21 cellular contexts compared by ENCODE assay signal in the genomic region with DNA sequence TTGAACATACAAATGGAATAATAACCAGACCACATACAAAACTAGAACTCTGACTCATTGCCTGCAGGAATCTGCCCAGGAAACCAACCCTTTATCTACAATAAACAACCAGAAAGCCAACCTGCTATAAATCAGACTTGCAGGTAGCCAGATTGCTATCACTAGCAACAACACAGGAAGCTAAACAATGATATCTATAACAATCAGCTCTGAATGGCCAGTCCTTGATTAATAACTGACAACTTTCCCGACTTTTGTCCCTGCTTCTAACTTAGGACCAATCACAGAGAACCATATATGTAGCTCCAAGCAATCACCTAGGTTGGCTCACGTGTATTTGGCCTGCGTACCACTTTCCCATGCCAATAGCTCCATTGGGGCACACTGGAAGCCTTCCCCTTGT.
DNase-seq lines count a peak whose midpoint lies in the region; ATAC-seq and TF ChIP-seq lines count a peak whose summit lies in the region.
"Had no signal": no experiment of that assay in that cellular context is flagged by ENCODE, and none has a peak within 500 bp of the region (broad histone marks: within the 10 kb centered on the region; RNA-seq: fewer than 3 reads in every experiment).

No MANE protein-coding gene starts in this region.

- intact Hi-C loops in gastrocnemius medialis (cut with DNase I; ENCODE audit: low total_unique reads): loop anchor here (5.0 kb wide), 1 partner anchor 303 kb away; no protein-coding TSS in a partner anchor

- TF ChIP-seq CTCF in C4-2B (conservative IDR thresholded peaks at IDR 0.05) (no peak), astrocyte of the cerebellum (IDR thresholded peaks at IDR 0.05; ENCODE audit: low read depth, low read length, missing control alignments) (no peak), gastrocnemius medialis (IDR thresholded peaks at IDR 0.05 in 4 of 5, conservative IDR thresholded peaks at IDR 0.05 in 1 of 5) (no peak)

- H3K4me1 ChIP-seq in Karpas-422 (ENCODE audit: low read length) (no peaks in the 10 kb centered on the region), gastrocnemius medialis (no peaks in the 10 kb centered on the region)
- H3K4me1 ChIP-seq: thyroid gland had no signal

- no peak for ATAC-seq in gastrocnemius medialis
- ATAC-seq: activated CD4-positive, alpha-beta T cell treated with anti-CD3 and anti-CD28 coated beads for 36 hours; HepG2 had no signal

- H3K79me2 ChIP-seq in Karpas-422 (ENCODE audit: low read length): no peaks in the 10 kb centered on the region

- no peaks in the 10 kb centered on the region for H3K9me2 ChIP-seq in Karpas-422 (replicated peaks; ENCODE audit: insufficient read depth, low read length)

- H3K4me3 ChIP-seq in astrocyte of the cerebellum (ENCODE audit: low read depth, low read length): no peak overlapping the region
- H3K4me3 ChIP-seq in Karpas-422 (ENCODE audit: low read length): no peak overlapping the region
- H3K4me3 ChIP-seq in gastrocnemius medialis: no peak overlapping the region
- H3K4me3 ChIP-seq: thyroid gland had no signal

- H2AFZ ChIP-seq in Karpas-422 (ENCODE audit: low read length): no peak overlapping the region

- H3K4me2 ChIP-seq in Karpas-422 (ENCODE audit: low read depth, low read length, poor library complexity, severe bottlenecking): no peak overlapping the region

- H3K9me3 ChIP-seq in Karpas-422 (ENCODE audit: low read length) (no peaks in the 10 kb centered on the region; the same call in 1 of the 2 replicates), gastrocnemius medialis (no peaks in the 10 kb centered on the region)
- H3K9me3 ChIP-seq: thyroid gland had no signal

- H3K27ac ChIP-seq in C4-2B (peak overlapping the region; percentile 39; the same call in 1 of the 2 replicates), substantia nigra (ENCODE audit: low read depth, low read length, poor library complexity, severe bottlenecking) (no peak overlapping the region), Karpas-422 (ENCODE audit: low read length) (no peak overlapping the region), gastrocnemius medialis (no peak overlapping the region)
- H3K27ac ChIP-seq: thyroid gland had no signal

- no peaks in the 10 kb centered on the region for H4K20me1 ChIP-seq in Karpas-422 (ENCODE audit: insufficient read depth, low read depth, low read length)

- H3K36me3 ChIP-seq in Karpas-422 (ENCODE audit: insufficient read depth, low read length) (no peaks in the 10 kb centered on the region), gastrocnemius medialis (no peaks in the 10 kb centered on the region)
- H3K36me3 ChIP-seq: thyroid gland had no signal

- DNase-seq in HT-29 (ENCODE audit: low spot score): peak; percentile 18
- DNase-seq in astrocyte of the cerebellum (ENCODE audit: low read depth): peak; percentile 12
- DNase-seq in islet precursor cell: peak; percentile 47
- no peak for DNase-seq in substantia nigra (lab: John Stamatoyannopoulos, UW)
- no peak for DNase-seq in Karpas-422
- no peak for DNase-seq in NCI-H2227 (lab: John Stamatoyannopoulos, UW; ENCODE audit: unreplicated experiment)
- DNase-seq in gastrocnemius medialis: no peak
- DNase-seq: activated CD4-positive, alpha-beta T cell treated with anti-CD3 and anti-CD28 coated beads for 36 hours; activated naive CD4-positive, alpha-beta T cell treated with Interleukin-2 at 50 U/mL for 16 hours; activated T-cell treated with anti-CD3 and anti-CD28 coated beads, Interleukin-2, amount 50 U/mL, for 48 hours; CD4-positive, alpha-beta memory T cell; cerebellar nuclear complex; DND-41; erythroblast; foreskin melanocyte; kidney; stimulated activated CD4-positive, alpha-beta T cell treated with anti-CD3 and anti-CD28 coated beads, Interleukin-4, amount 100 ng/mL, for 1 hour; stimulated activated naive CD4-positive, alpha-beta T cell treated with Interleukin-2 at 50 U/mL for 16 hours; thyroid gland had no signal

- H3K27me3 ChIP-seq in Karpas-422 (ENCODE audit: low read length) (no peaks in the 10 kb centered on the region), gastrocnemius medialis (no peaks in the 10 kb centered on the region)
- H3K27me3 ChIP-seq: thyroid gland had no signal

- no peak for TF ChIP-seq POLR2A in gastrocnemius medialis (IDR thresholded peaks at IDR 0.05)

- H3K9ac ChIP-seq in Karpas-422 (ENCODE audit: low read length): no peak overlapping the region

- in situ Hi-C loops in astrocyte of the cerebellum (cut with HindIII; ENCODE audit: low sequenced_read_pairs) (no loop called here), gastrocnemius medialis (cut with MboI; ENCODE audit: low sequenced_read_pairs in 4 of 4) (no loop called here)

Comparison
In these comparisons a context has a peak if more than half of its experiments do, and no peak if none do; other contexts are left out.
1. DNase-seq: peak in HT-29 (single experiment), astrocyte of the cerebellum (single experiment) and islet precursor cell (single experiment); none in substantia nigra (0 of 49), Karpas-422 (single experiment), NCI-H2227 (single experiment) and gastrocnemius medialis (0 of 2).